In the genomic region with DNA sequence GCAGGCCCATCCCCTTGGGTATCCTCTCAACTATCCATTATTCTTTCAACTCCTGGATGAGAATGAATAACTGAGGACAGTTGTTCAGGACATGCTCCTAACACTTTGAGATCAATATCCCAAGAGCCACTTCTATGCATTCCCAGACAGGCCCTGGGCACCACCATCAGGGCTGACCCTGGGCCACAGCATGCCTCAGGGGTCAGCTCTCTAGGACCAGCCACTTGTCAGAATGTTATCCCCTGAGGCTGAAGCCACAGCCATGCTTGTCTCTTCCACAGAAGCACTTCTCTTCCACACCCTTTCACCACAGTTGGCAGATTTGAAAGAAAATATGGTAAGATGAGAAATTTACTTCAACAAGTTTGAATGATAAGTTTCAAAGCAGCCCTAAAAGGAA, we compare ENCODE assay signal across 25 cellular contexts. TPM values are rescaled to one million over a fixed set of nuclear protein-coding genes. Genes with fewer than 3 reads are reported as not detected.
"Had no signal": no experiment of that assay in that cellular context is flagged by ENCODE, and none has a peak within 500 bp of the region (broad histone marks: within the 10 kb centered on the region; RNA-seq: fewer than 3 reads in every experiment).

No MANE protein-coding gene starts in this region.

- DNase-seq: activated CD4-positive, alpha-beta T cell treated with anti-CD3 and anti-CD28 coated beads, Interleukin-2, amount 10 ng/mL, durations not matched to agents 24 days and 14 days; activated CD4-positive, alpha-beta T cell treated with anti-CD3 and anti-CD28 coated beads, Interleukin-2, amount 50 U/mL, for 4 hours; activated CD8-positive, alpha-beta T cell treated with anti-CD3 and anti-CD28 coated beads for 36 hours; activated effector memory CD4-positive, alpha-beta T cell treated with anti-CD3 and anti-CD28 coated beads, Interleukin-2, amount 50 U/mL, for 16 hours; activated naive CD4-positive, alpha-beta T cell; activated naive CD8-positive, alpha-beta T cell treated with anti-CD3 and anti-CD28 coated beads, Interleukin-2, amount 10 ng/mL, durations not matched to agents 7 days and 5 days; activated T-cell treated with anti-CD3 and anti-CD28 coated beads, Interleukin-2, amount 50 U/mL, for 1 hour; activated T-cell treated with anti-CD3 and anti-CD28 coated beads, Interleukin-2, amount 50 U/mL, for 72 hours; amygdala; KG1; NCI-H1105; NCI-H1417 treated with DMSO at 0.1 percent for 48 hours; NCI-H187 treated with DMSO at 0.1 percent for 48 hours; NCI-H2081; NCI-H2171 treated with DMSO at 0.1 percent for 48 hours; NCI-H2227 treated with DMSO at 0.1 percent for 48 hours; NCI-H446 treated with DMSO at 0.1 percent for 48 hours; NCI-H524; NCI-H69; RPMI8226; SHP77 treated with DMSO at 0.1 percent for 48 hours; SK-N-SH had no signal

- H3K27me3 ChIP-seq: ascending aorta, cardiac muscle cell, SJSA1 had no signal

- H3K4me3 ChIP-seq: ascending aorta, cardiac muscle cell, SJSA1 had no signal

- H3K4me2 ChIP-seq: SK-N-SH had no signal

- H3K9ac ChIP-seq: SK-N-SH had no signal

- H3K9me2 ChIP-seq: SK-N-SH had no signal

- H3K36me3 ChIP-seq: ascending aorta, cardiac muscle cell, SJSA1 had no signal

- H3K9me3 ChIP-seq: ascending aorta, SJSA1, SK-N-SH had no signal

- H3K27ac ChIP-seq: cardiac muscle cell, SJSA1 had no signal

RNA-seq across cellular contexts. Expression of gene SLC14A1, which starts 28.7 kb away (rescaled TPM):
- total RNA-seq: cardiac muscle cell had no signal
- polyA plus RNA-seq: cardiac muscle cell had no signal
